1 cellular context compared by ENCODE assay signal in the genomic region with DNA sequence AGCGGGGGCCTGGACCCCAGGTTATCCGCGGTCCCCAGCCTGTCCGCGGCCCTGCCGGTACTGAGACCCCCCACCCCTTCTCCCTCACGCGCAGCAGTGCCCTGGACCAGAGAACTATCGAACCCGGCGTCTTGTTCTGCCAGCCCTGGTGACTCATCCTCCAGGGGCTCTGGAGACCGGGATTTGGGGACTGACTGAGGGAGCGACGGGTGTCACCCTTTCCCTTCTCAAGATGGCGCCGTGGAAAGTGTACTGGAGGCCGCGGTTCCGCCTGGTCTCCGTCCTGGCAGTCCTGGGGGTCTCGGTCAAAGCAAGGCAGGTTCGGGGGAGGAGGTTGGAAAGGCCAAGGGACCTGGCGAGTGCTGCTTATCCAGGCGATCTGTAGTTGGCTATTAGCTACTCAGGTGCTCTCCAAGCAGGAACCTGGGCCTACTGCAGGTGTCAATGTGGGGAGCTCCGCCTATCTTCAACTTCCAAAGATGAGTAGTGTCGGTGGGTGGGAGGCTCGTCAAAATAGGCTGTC.
TF ChIP-seq lines count a peak whose summit lies in the region.

No MANE protein-coding gene starts in this region.

TF ChIP-seq in GM12878, 131 proteins besides CTCF, POLR2A, EP300 and RAD21 (continued from another document):
- no peak; the same call in 1 of the 2 replicates for TF ChIP-seq SMAD5 (IDR thresholded peaks at IDR 0.05; ENCODE audit: low read depth)
- TF ChIP-seq POLR2AphosphoS5 (IDR thresholded peaks at IDR 0.05; ENCODE audit: low read length): peak; percentile 27; the same call in 1 of the 2 replicates
- no peak for TF ChIP-seq SMAD1 (IDR thresholded peaks at IDR 0.05; ENCODE audit: low read depth, partially characterized antibody)
- TF ChIP-seq, protein P1, sequence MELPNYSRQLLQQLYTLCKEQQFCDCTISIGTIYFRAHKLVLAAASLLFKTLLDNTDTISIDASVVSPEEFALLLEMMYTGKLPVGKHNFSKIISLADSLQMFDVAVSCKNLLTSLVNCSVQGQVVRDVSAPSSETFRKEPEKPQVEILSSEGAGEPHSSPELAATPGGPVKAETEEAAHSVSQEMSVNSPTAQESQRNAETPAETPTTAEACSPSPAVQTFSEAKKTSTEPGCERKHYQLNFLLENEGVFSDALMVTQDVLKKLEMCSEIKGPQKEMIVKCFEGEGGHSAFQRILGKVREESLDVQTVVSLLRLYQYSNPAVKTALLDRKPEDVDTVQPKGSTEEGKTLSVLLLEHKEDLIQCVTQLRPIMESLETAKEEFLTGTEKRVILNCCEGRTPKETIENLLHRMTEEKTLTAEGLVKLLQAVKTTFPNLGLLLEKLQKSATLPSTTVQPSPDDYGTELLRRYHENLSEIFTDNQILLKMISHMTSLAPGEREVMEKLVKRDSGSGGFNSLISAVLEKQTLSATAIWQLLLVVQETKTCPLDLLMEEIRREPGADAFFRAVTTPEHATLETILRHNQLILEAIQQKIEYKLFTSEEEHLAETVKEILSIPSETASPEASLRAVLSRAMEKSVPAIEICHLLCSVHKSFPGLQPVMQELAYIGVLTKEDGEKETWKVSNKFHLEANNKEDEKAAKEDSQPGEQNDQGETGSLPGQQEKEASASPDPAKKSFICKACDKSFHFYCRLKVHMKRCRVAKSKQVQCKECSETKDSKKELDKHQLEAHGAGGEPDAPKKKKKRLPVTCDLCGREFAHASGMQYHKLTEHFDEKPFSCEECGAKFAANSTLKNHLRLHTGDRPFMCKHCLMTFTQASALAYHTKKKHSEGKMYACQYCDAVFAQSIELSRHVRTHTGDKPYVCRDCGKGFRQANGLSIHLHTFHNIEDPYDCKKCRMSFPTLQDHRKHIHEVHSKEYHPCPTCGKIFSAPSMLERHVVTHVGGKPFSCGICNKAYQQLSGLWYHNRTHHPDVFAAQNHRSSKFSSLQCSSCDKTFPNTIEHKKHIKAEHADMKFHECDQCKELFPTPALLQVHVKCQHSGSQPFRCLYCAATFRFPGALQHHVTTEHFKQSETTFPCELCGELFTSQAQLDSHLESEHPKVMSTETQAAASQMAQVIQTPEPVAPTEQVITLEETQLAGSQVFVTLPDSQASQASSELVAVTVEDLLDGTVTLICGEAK (IDR thresholded peaks at IDR 0.05; ENCODE audit: borderline replicate concordance): no peak
- TF ChIP-seq, protein P2, sequence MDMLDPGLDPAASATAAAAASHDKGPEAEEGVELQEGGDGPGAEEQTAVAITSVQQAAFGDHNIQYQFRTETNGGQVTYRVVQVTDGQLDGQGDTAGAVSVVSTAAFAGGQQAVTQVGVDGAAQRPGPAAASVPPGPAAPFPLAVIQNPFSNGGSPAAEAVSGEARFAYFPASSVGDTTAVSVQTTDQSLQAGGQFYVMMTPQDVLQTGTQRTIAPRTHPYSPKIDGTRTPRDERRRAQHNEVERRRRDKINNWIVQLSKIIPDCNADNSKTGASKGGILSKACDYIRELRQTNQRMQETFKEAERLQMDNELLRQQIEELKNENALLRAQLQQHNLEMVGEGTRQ (IDR thresholded peaks at IDR 0.05; ENCODE audit: borderline replicate concordance, low read depth, low read length): no peak
- TF ChIP-seq, protein P3, sequence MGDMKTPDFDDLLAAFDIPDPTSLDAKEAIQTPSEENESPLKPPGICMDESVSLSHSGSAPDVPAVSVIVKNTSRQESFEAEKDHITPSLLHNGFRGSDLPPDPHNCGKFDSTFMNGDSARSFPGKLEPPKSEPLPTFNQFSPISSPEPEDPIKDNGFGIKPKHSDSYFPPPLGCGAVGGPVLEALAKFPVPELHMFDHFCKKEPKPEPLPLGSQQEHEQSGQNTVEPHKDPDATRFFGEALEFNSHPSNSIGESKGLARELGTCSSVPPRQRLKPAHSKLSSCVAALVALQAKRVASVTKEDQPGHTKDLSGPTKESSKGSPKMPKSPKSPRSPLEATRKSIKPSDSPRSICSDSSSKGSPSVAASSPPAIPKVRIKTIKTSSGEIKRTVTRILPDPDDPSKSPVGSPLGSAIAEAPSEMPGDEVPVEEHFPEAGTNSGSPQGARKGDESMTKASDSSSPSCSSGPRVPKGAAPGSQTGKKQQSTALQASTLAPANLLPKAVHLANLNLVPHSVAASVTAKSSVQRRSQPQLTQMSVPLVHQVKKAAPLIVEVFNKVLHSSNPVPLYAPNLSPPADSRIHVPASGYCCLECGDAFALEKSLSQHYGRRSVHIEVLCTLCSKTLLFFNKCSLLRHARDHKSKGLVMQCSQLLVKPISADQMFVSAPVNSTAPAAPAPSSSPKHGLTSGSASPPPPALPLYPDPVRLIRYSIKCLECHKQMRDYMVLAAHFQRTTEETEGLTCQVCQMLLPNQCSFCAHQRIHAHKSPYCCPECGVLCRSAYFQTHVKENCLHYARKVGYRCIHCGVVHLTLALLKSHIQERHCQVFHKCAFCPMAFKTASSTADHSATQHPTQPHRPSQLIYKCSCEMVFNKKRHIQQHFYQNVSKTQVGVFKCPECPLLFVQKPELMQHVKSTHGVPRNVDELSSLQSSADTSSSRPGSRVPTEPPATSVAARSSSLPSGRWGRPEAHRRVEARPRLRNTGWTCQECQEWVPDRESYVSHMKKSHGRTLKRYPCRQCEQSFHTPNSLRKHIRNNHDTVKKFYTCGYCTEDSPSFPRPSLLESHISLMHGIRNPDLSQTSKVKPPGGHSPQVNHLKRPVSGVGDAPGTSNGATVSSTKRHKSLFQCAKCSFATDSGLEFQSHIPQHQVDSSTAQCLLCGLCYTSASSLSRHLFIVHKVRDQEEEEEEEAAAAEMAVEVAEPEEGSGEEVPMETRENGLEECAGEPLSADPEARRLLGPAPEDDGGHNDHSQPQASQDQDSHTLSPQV (IDR thresholded peaks at IDR 0.05): peak; percentile 80; the same call in 1 of the 2 replicates
- TF ChIP-seq HDGF (IDR thresholded peaks at IDR 0.05): no peak
- TF ChIP-seq, protein P4, sequence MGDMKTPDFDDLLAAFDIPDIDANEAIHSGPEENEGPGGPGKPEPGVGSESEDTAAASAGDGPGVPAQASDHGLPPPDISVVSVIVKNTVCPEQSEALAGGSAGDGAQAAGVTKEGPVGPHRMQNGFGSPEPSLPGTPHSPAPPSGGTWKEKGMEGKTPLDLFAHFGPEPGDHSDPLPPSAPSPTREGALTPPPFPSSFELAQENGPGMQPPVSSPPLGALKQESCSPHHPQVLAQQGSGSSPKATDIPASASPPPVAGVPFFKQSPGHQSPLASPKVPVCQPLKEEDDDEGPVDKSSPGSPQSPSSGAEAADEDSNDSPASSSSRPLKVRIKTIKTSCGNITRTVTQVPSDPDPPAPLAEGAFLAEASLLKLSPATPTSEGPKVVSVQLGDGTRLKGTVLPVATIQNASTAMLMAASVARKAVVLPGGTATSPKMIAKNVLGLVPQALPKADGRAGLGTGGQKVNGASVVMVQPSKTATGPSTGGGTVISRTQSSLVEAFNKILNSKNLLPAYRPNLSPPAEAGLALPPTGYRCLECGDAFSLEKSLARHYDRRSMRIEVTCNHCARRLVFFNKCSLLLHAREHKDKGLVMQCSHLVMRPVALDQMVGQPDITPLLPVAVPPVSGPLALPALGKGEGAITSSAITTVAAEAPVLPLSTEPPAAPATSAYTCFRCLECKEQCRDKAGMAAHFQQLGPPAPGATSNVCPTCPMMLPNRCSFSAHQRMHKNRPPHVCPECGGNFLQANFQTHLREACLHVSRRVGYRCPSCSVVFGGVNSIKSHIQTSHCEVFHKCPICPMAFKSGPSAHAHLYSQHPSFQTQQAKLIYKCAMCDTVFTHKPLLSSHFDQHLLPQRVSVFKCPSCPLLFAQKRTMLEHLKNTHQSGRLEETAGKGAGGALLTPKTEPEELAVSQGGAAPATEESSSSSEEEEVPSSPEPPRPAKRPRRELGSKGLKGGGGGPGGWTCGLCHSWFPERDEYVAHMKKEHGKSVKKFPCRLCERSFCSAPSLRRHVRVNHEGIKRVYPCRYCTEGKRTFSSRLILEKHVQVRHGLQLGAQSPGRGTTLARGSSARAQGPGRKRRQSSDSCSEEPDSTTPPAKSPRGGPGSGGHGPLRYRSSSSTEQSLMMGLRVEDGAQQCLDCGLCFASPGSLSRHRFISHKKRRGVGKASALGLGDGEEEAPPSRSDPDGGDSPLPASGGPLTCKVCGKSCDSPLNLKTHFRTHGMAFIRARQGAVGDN (IDR thresholded peaks at IDR 0.05): no peak
